1 cellular context compared by ENCODE assay signal in genomic region chr1:235408503-235408960, GRCh38.
TF ChIP-seq lines count a peak whose summit lies in the region.

No MANE protein-coding gene starts in this region.

TF ChIP-seq in K562, 482 proteins besides CTCF, POLR2A, EP300 and RAD21 (continues in another document):
- TF ChIP-seq, protein P1, sequence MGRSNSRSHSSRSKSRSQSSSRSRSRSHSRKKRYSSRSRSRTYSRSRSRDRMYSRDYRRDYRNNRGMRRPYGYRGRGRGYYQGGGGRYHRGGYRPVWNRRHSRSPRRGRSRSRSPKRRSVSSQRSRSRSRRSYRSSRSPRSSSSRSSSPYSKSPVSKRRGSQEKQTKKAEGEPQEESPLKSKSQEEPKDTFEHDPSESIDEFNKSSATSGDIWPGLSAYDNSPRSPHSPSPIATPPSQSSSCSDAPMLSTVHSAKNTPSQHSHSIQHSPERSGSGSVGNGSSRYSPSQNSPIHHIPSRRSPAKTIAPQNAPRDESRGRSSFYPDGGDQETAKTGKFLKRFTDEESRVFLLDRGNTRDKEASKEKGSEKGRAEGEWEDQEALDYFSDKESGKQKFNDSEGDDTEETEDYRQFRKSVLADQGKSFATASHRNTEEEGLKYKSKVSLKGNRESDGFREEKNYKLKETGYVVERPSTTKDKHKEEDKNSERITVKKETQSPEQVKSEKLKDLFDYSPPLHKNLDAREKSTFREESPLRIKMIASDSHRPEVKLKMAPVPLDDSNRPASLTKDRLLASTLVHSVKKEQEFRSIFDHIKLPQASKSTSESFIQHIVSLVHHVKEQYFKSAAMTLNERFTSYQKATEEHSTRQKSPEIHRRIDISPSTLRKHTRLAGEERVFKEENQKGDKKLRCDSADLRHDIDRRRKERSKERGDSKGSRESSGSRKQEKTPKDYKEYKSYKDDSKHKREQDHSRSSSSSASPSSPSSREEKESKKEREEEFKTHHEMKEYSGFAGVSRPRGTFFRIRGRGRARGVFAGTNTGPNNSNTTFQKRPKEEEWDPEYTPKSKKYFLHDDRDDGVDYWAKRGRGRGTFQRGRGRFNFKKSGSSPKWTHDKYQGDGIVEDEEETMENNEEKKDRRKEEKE (IDR thresholded peaks at IDR 0.05; ENCODE audit: borderline replicate concordance in 1 of 2, control insufficient read depth in 1 of 2, low read depth in 2 of 2, low read length in 1 of 2) = no peak
- TF ChIP-seq TEAD4 (IDR thresholded peaks at IDR 0.05; ENCODE audit: low read length) = peak; percentile 57; the same call in 1 of the 2 replicates
- no peak for TF ChIP-seq TEAD4 (CRISPR knock-in tag; IDR thresholded peaks at IDR 0.05; ENCODE audit: borderline replicate concordance)
- TF ChIP-seq PPARD (CRISPR knock-in tag; IDR thresholded peaks at IDR 0.05) = no peak
- no peak for TF ChIP-seq ZNF280B (CRISPR knock-in tag; IDR thresholded peaks at IDR 0.05)
- 0 out of 2 replicates have a peak, but pooled peaks have one; percentile 7 for TF ChIP-seq JUND (IDR thresholded peaks at IDR 0.05; ENCODE audit: borderline replicate concordance, low read depth, low read length)
- TF ChIP-seq JUND (tag; IDR thresholded peaks at IDR 0.05; ENCODE audit: borderline replicate concordance, low read depth, low read length) = no peak
- peak; percentile 68 for TF ChIP-seq TAL1 (IDR thresholded peaks at IDR 0.05)
- TF ChIP-seq CEBPB (tag; IDR thresholded peaks at IDR 0.05) = peak; percentile 61
- TF ChIP-seq SIN3A (IDR thresholded peaks at IDR 0.05; ENCODE audit: borderline replicate concordance in 2 of 2, control insufficient read depth in 1 of 2, low read depth in 2 of 2, low read length in 2 of 2) = no peak
- TF ChIP-seq STAT5B (CRISPR knock-in tag; IDR thresholded peaks at IDR 0.05) = no peak
- TF ChIP-seq, protein P2, sequence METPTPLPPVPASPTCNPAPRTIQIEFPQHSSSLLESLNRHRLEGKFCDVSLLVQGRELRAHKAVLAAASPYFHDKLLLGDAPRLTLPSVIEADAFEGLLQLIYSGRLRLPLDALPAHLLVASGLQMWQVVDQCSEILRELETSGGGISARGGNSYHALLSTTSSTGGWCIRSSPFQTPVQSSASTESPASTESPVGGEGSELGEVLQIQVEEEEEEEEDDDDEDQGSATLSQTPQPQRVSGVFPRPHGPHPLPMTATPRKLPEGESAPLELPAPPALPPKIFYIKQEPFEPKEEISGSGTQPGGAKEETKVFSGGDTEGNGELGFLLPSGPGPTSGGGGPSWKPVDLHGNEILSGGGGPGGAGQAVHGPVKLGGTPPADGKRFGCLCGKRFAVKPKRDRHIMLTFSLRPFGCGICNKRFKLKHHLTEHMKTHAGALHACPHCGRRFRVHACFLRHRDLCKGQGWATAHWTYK (CRISPR knock-in tag; IDR thresholded peaks at IDR 0.05) = no peak
- TF ChIP-seq NCOR1 (IDR thresholded peaks at IDR 0.05) = peak; percentile 37; the same call in 1 of the 2 replicates
- peak; percentile 73 for TF ChIP-seq MEIS2 (IDR thresholded peaks at IDR 0.05; ENCODE audit: partially characterized antibody)
- no peak for TF ChIP-seq NKRF (IDR thresholded peaks at IDR 0.05; ENCODE audit: borderline replicate concordance)
- TF ChIP-seq HDAC2 (IDR thresholded peaks at IDR 0.05) = peak; percentile 57; the same call in 1 of the 2 replicates
- TF ChIP-seq MCM3 (IDR thresholded peaks at IDR 0.05) = no peak
- no peak for TF ChIP-seq ZBTB11 (CRISPR knock-in tag; IDR thresholded peaks at IDR 0.05)
- peak; percentile 73 for TF ChIP-seq TCF3 (CRISPR knock-in tag; IDR thresholded peaks at IDR 0.05)
- TF ChIP-seq NBN (IDR thresholded peaks at IDR 0.05; ENCODE audit: low read depth) = 0 out of 2 replicates have a peak, but pooled peaks have one; percentile 29
- TF ChIP-seq ZBTB1 (CRISPR knock-in tag; IDR thresholded peaks at IDR 0.05; ENCODE audit: borderline replicate concordance, low read depth) = no peak
- TF ChIP-seq, protein P3, sequence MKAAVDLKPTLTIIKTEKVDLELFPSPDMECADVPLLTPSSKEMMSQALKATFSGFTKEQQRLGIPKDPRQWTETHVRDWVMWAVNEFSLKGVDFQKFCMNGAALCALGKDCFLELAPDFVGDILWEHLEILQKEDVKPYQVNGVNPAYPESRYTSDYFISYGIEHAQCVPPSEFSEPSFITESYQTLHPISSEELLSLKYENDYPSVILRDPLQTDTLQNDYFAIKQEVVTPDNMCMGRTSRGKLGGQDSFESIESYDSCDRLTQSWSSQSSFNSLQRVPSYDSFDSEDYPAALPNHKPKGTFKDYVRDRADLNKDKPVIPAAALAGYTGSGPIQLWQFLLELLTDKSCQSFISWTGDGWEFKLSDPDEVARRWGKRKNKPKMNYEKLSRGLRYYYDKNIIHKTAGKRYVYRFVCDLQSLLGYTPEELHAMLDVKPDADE (conservative IDR thresholded peaks at IDR 0.05; ENCODE audit: control insufficient read depth, low read depth, low read length) = no peak
- no peak for TF ChIP-seq E2F5 (CRISPR knock-in tag; IDR thresholded peaks at IDR 0.05)
- no peak for TF ChIP-seq GABPA (tag; conservative IDR thresholded peaks at IDR 0.05; ENCODE audit: low read depth)
- TF ChIP-seq MECOM (CRISPR knock-in tag; IDR thresholded peaks at IDR 0.05) = no peak
- TF ChIP-seq SMAD2 (IDR thresholded peaks at IDR 0.05; ENCODE audit: low read depth, low read length) = no peak
- no peak for TF ChIP-seq TARDBP (IDR thresholded peaks at IDR 0.05)
- no peak for TF ChIP-seq CREM (IDR thresholded peaks at IDR 0.05; ENCODE audit: low read depth)
- TF ChIP-seq, protein P4, sequence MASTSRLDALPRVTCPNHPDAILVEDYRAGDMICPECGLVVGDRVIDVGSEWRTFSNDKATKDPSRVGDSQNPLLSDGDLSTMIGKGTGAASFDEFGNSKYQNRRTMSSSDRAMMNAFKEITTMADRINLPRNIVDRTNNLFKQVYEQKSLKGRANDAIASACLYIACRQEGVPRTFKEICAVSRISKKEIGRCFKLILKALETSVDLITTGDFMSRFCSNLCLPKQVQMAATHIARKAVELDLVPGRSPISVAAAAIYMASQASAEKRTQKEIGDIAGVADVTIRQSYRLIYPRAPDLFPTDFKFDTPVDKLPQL (IDR thresholded peaks at IDR 0.05; ENCODE audit: extremely low read depth, insufficient read length) = no peak
- TF ChIP-seq ZNF174 (CRISPR knock-in tag; IDR thresholded peaks at IDR 0.05) = no peak
- TF ChIP-seq CREB3 (tag; conservative IDR thresholded peaks at IDR 0.05; ENCODE audit: low read depth) = no peak
- TF ChIP-seq, protein P5, sequence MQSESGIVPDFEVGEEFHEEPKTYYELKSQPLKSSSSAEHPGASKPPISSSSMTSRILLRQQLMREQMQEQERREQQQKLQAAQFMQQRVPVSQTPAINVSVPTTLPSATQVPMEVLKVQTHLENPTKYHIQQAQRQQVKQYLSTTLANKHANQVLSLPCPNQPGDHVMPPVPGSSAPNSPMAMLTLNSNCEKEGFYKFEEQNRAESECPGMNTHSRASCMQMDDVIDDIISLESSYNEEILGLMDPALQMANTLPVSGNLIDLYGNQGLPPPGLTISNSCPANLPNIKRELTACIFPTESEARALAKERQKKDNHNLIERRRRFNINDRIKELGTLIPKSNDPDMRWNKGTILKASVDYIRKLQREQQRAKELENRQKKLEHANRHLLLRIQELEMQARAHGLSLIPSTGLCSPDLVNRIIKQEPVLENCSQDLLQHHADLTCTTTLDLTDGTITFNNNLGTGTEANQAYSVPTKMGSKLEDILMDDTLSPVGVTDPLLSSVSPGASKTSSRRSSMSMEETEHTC (IDR thresholded peaks at IDR 0.05) = no peak
- peak; percentile 64 for TF ChIP-seq HMBOX1 (IDR thresholded peaks at IDR 0.05)
- TF ChIP-seq NFIX (CRISPR knock-in tag; IDR thresholded peaks at IDR 0.05; ENCODE audit: low read depth) = no peak
- no peak for TF ChIP-seq DIDO1 (tag; IDR thresholded peaks at IDR 0.05; ENCODE audit: low read depth)
- no peak for TF ChIP-seq HEY1 (CRISPR knock-in tag; IDR thresholded peaks at IDR 0.05; ENCODE audit: borderline replicate concordance)
- 0 out of 2 replicates have a peak, but pooled peaks have one; percentile 35 for TF ChIP-seq SMARCE1 (IDR thresholded peaks at IDR 0.05)
- no peak for TF ChIP-seq ETV6 (IDR thresholded peaks at IDR 0.05; ENCODE audit: borderline replicate concordance in 1 of 2, low read depth in 2 of 2, low read length in 1 of 2)
- no peak for TF ChIP-seq ETV6 (CRISPR knock-in tag; IDR thresholded peaks at IDR 0.05; ENCODE audit: borderline replicate concordance)
- TF ChIP-seq CCAR2 (IDR thresholded peaks at IDR 0.05; ENCODE audit: low read depth, low read length) = no peak
- no peak for TF ChIP-seq ZFP30 (CRISPR knock-in tag; IDR thresholded peaks at IDR 0.05; ENCODE audit: borderline replicate concordance)
- TF ChIP-seq CEBPG (CRISPR knock-in tag; IDR thresholded peaks at IDR 0.05) = no peak
- TF ChIP-seq CEBPG (tag; conservative IDR thresholded peaks at IDR 0.05 in 1 of 2, IDR thresholded peaks at IDR 0.05 in 1 of 2) = peak in 1 of 2 experiments; percentile 50; a peak in 2 of 4 replicates
